8 cellular contexts compared by ENCODE assay signal in genomic region chr1:201119206-201119814, GRCh38. TPM values are rescaled to one million over a fixed set of nuclear protein-coding genes. Genes with fewer than 3 reads are reported as not detected.
A peak's percentile ranks its signal among the peaks of the same experiment; 100 is the strongest.
DNase-seq lines count a peak whose midpoint lies in the region; ATAC-seq and TF ChIP-seq lines count a peak whose summit lies in the region.

No MANE protein-coding gene starts in this region.

- H3K4me2 ChIP-seq in DND-41 (ENCODE audit: insufficient read depth, low read length) = no peak overlapping the region

- no peak overlapping the region for H3K27ac Mint-ChIP-seq in mesothelial cell of epicardium

- TF ChIP-seq CTCF in DND-41 (IDR thresholded peaks at IDR 0.05; ENCODE audit: borderline replicate concordance, extremely low read depth, low read length, poor library complexity, severe bottlenecking) = peak; percentile 46
- peak; percentile 50 for TF ChIP-seq CTCF in mesothelial cell of epicardium (IDR thresholded peaks at IDR 0.05; ENCODE audit: unreplicated experiment)
- TF ChIP-seq CTCF in thoracic aorta (IDR thresholded peaks at IDR 0.05) = peak; percentile 54

- H3K36me3 ChIP-seq in DND-41 (ENCODE audit: insufficient read depth, low read length) (no peaks in the 10 kb centered on the region), thoracic aorta (no peaks in the 10 kb centered on the region)

- ATAC-seq in DND-41 (ENCODE audit: insufficient read depth, low read depth) (no peak), thoracic aorta (ENCODE audit: insufficient number of reproducible peaks, low FRiP score, low read depth) (no peak)

- H3K79me2 ChIP-seq in DND-41 (ENCODE audit: insufficient read depth, low read length) = no peaks in the 10 kb centered on the region

- DNase-seq in DND-41 (no peak), UCSD-AML1 (lab: John Stamatoyannopoulos, UW; ENCODE audit: unreplicated experiment) (peak; percentile 39), dermis microvascular lymphatic vessel endothelial cell (ENCODE audit: low read depth in 2 of 2) (peak; percentile 12 to 58), mesothelial cell of epicardium (ENCODE audit: low spot score in 2 of 2, unreplicated experiment in 2 of 2) (peak in 1 of 2 experiments; percentile 48), thoracic aorta (ENCODE audit: low spot score) (no peak), NCI-H2029 (lab: John Stamatoyannopoulos, UW) (no peak), NCI-H446 treated with DMSO at 0.1 percent for 48 hours (lab: John Stamatoyannopoulos, UW) (no peak)
- peak; percentile 21 for DNase-seq in Jurkat, Clone E6-1 (ENCODE audit: low read depth, low spot score)

- H3K4me1 ChIP-seq in DND-41 (ENCODE audit: insufficient read depth, low read length) (peaks cover 18% of the 10 kb centered on the region), thoracic aorta (ENCODE audit: control insufficient read depth in 1 of 2, low read depth in 2 of 2) (peaks cover 0 to 7% of the 10 kb centered on the region in 2 donors)

- no peak overlapping the region for H3K9ac ChIP-seq in DND-41 (ENCODE audit: low read depth, low read length)

- H3K27me3 ChIP-seq in DND-41 (ENCODE audit: insufficient read depth, low read length, poor library complexity) (peaks cover 8% of the 10 kb centered on the region), thoracic aorta (replicated peaks; ENCODE audit: insufficient read depth) (no peaks in the 10 kb centered on the region)

- H3K4me1 Mint-ChIP-seq in mesothelial cell of epicardium = no peaks in the 10 kb centered on the region

- H3K9me3 ChIP-seq in DND-41 (ENCODE audit: insufficient read depth, low read length, severe bottlenecking) (no peaks in the 10 kb centered on the region), thoracic aorta (no peaks in the 10 kb centered on the region)

- H3K4me3 Mint-ChIP-seq in mesothelial cell of epicardium = no peak overlapping the region

- H3K36me3 Mint-ChIP-seq in mesothelial cell of epicardium = no peaks in the 10 kb centered on the region

- H3K27ac ChIP-seq in DND-41 (ENCODE audit: low read length) = peak overlapping the region; percentile 37; the same call in 1 of the 2 replicates
- no peak overlapping the region for H3K27ac ChIP-seq in thoracic aorta

- H3K27me3 Mint-ChIP-seq in mesothelial cell of epicardium (ENCODE audit: low read depth) = peaks cover 75% of the 10 kb centered on the region

- no peak overlapping the region for H2AFZ ChIP-seq in DND-41 (ENCODE audit: low read depth, low read length)

- H4K20me1 ChIP-seq in DND-41 (ENCODE audit: insufficient read depth, low read length) = no peaks in the 10 kb centered on the region

- H3K9me3 Mint-ChIP-seq in mesothelial cell of epicardium = no peaks in the 10 kb centered on the region

- H3K4me3 ChIP-seq in DND-41 (ENCODE audit: low read depth in 1 of 2, low read length in 2 of 2) (no peak overlapping the region), thoracic aorta (no peak overlapping the region)
- no peak overlapping the region for H3K4me3 ChIP-seq in Jurkat, Clone E6-1 (ENCODE audit: low read length)

RNA-seq across cellular contexts. Expression of gene CACNA1S, which starts 7.1 kb away (rescaled TPM):
- not detected for polyA plus RNA-seq in Jurkat, Clone E6-1 (2012; ENCODE audit: insufficient read depth, insufficient read length)
- total RNA-seq in dermis microvascular lymphatic vessel endothelial cell (not detected in 2 replicates), mesothelial cell of epicardium (0.05 TPM in 1 of 3 replicates, not detected in the others), thoracic aorta (not detected)

RNA-seq across cellular contexts. Expression of gene ASCL5, which starts 7.7 kb away (rescaled TPM):
- 0.61 TPM for polyA plus RNA-seq in Jurkat, Clone E6-1 (2012; ENCODE audit: insufficient read depth, insufficient read length)
- total RNA-seq in dermis microvascular lymphatic vessel endothelial cell (not detected in 2 replicates), mesothelial cell of epicardium (not detected in 3 replicates), thoracic aorta (not detected)

RNA-seq across cellular contexts. Expression of gene TMEM9, which starts 35.0 kb away (rescaled TPM):
- polyA plus RNA-seq in Jurkat, Clone E6-1 (2012; ENCODE audit: insufficient read depth, insufficient read length) = 42.6 TPM
- 39.5 and 65.0 TPM in 2 replicates for total RNA-seq in dermis microvascular lymphatic vessel endothelial cell
- 133 to 140 TPM (median 136 TPM) in 3 replicates for total RNA-seq in mesothelial cell of epicardium
- total RNA-seq in thoracic aorta = 10 to 100 TPM; 30.0 to 58.2 TPM

Comparison
In these comparisons a context has a peak if more than half of its experiments do, and no peak if none do; other contexts are left out.
1. DNase-seq: peak in Jurkat, Clone E6-1 (single experiment), UCSD-AML1 (single experiment) and dermis microvascular lymphatic vessel endothelial cell (2 of 2); none in DND-41 (single experiment), thoracic aorta (single experiment), NCI-H2029 (single experiment) and NCI-H446 treated with DMSO at 0.1 percent for 48 hours (single experiment).
2. Peak in every context shown above with its lines, with median percentiles within 50 percentile points of each other: CTCF ChIP-seq.